In the genomic region with DNA sequence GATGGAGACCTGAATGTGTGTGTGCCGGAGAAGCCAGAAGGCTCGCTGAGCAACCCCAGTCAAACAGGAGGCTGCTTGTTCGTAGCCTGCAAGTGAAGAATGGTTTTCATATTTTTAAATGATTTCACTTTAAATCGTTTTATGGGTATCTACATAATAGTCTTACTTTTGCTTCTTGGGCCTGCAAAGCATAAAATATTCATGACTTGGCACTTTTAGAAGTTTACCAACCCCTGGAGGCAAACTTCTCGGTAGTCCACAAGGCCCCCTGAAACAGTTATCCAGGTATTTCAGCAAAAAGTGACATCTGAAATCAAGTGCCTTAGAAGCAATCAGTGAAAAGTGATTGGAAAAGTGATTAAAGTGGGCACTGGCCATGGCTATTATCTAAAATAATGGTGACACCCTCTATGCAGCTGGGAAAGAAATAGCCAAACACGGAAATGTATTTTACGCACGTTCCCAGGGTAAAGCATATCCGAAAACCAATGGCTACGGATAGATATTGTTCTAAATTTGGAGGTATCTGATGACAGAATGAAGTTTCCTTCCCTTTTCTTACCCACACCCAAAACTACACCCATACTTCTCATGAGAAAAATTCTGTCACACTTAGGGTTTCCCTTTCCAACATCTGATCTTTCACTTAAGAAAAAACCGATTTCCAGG, we compare ENCODE assay signal across 15 cellular contexts. TPM values are rescaled to one million over a fixed set of nuclear protein-coding genes. Genes with fewer than 3 reads are reported as not detected.
DNase-seq lines count a peak whose midpoint lies in the region; ATAC-seq and TF ChIP-seq lines count a peak whose summit lies in the region.
"Had no signal": no experiment of that assay in that cellular context is flagged by ENCODE, and none has a peak within 500 bp of the region (broad histone marks: within the 10 kb centered on the region; RNA-seq: fewer than 3 reads in every experiment).

No MANE protein-coding gene starts in this region.

- CTCF ChIA-PET in HEK293T (lab: Yijun Ruan, JAX) = no interaction called here

- H3K9me3 ChIP-seq in heart right ventricle (no peaks in the 10 kb centered on the region), SK-N-MC (ENCODE audit: low read depth, low read length) (no peaks in the 10 kb centered on the region), upper lobe of left lung (no peaks in the 10 kb centered on the region)
- H3K9me3 ChIP-seq: prostate gland, SJCRH30, vagina had no signal

- peak in 1 of 4 donors; percentile 20 for TF ChIP-seq EP300 in upper lobe of left lung (IDR thresholded peaks at IDR 0.05)

- H3K27ac ChIP-seq in heart right ventricle (peak overlapping the region; percentile 8 to 95 (median 79)), SK-N-MC (peak overlapping the region; percentile 11), upper lobe of left lung (peak overlapping the region; percentile 39 to 85 (median 66))
- H3K27ac ChIP-seq: prostate gland, vagina had no signal

- H3K36me3 ChIP-seq in heart right ventricle = peaks cover 0 to 4% (median 0%) of the 10 kb centered on the region in 9 donors
- H3K36me3 ChIP-seq in SK-N-MC (ENCODE audit: insufficient read depth, low read length) = no peaks in the 10 kb centered on the region
- H3K36me3 ChIP-seq in upper lobe of left lung = no peaks in the 10 kb centered on the region
- H3K36me3 ChIP-seq: prostate gland, SJCRH30, vagina had no signal

- DNase-seq in heart right ventricle (no peak), cardiac septum (ENCODE audit: low spot score) (no peak), SK-N-MC (ENCODE audit: low read depth, low spot score) (no peak), left lobe of liver (ENCODE audit: low spot score) (peak; percentile 6), upper lobe of left lung (no peak), HUDEP-2 (lab: John Stamatoyannopoulos, UW; ENCODE audit: unreplicated experiment in 76 of 76) (no peak), HEK293T (ENCODE audit: extremely low spot score) (no peak), NCI-H1436 treated with DMSO at 0.1 percent for 48 hours (lab: John Stamatoyannopoulos, UW) (no peak)
- DNase-seq: activated CD8-positive, alpha-beta T cell treated with anti-CD3 and anti-CD28 coated beads for 36 hours; GDM1; NCI-H2029; OCI-M1 had no signal

- H3K27me3 ChIP-seq in heart right ventricle = no peaks in the 10 kb centered on the region
- no peaks in the 10 kb centered on the region for H3K27me3 ChIP-seq in upper lobe of left lung
- H3K27me3 ChIP-seq: SJCRH30, vagina had no signal

- TF ChIP-seq CTCF in heart right ventricle (IDR thresholded peaks at IDR 0.05) (no peak), upper lobe of left lung (IDR thresholded peaks at IDR 0.05) (no peak)

- no peak overlapping the region for H3K9ac ChIP-seq in SK-N-MC (ENCODE audit: insufficient read length)

- intact Hi-C loops in heart right ventricle (cut with DNase I) (loop anchor here in 2 of 10 donors (5.0 kb wide), 1 partner anchor 36 kb away; no protein-coding TSS in a partner anchor), cardiac septum (cut with DNase I) (loop anchor here (2.0 kb wide), 1 partner anchor 24 kb away; no protein-coding TSS in a partner anchor)

- TF ChIP-seq POLR2A in upper lobe of left lung (IDR thresholded peaks at IDR 0.05) = no peak

- peaks cover 18 to 100% (median 88%) of the 10 kb centered on the region in 9 donors for H3K4me1 ChIP-seq in heart right ventricle
- peaks cover 52 to 92% (median 77%) of the 10 kb centered on the region in 4 donors for H3K4me1 ChIP-seq in upper lobe of left lung
- H3K4me1 ChIP-seq: prostate gland had no signal

- H3K4me3 ChIP-seq in heart right ventricle (peak overlapping the region in 2 of 10 donors; percentile 14 to 27), SK-N-MC (peak overlapping the region; percentile 37; the same call in 1 of the 2 replicates), upper lobe of left lung (no peak overlapping the region)
- H3K4me3 ChIP-seq: prostate gland, SJCRH30, vagina had no signal

- 73 to 74% methylated on average over 11 of the region's 11 CpGs for WGBS in heart right ventricle, 2 donors
- WGBS in upper lobe of left lung, 2 donors = 58 to 63% methylated on average over 11 of the region's 11 CpGs

- POLR2A ChIA-PET in HEK293T (lab: Yijun Ruan, JAX) = no interaction called here

- ATAC-seq in heart right ventricle = peak; percentile 21 to 75 (median 50)
- no peak for ATAC-seq in left lobe of liver
- ATAC-seq in upper lobe of left lung (ENCODE audit: low FRiP score in 2 of 2) = no peak
- ATAC-seq: activated CD8-positive, alpha-beta T cell treated with anti-CD3 and anti-CD28 coated beads for 36 hours had no signal

TF ChIP-seq in HEK293T, 16 proteins besides CTCF, POLR2A, EP300 and RAD21:
- TF ChIP-seq SP1 (IDR thresholded peaks at IDR 0.05) (no peak), CTBP1 (IDR thresholded peaks at IDR 0.05; ENCODE audit: borderline replicate concordance) (no peak), SUZ12 (IDR thresholded peaks at IDR 0.05) (no peak), FOXK2 (IDR thresholded peaks at IDR 0.05) (no peak), TARDBP (IDR thresholded peaks at IDR 0.05) (no peak), BHLHE40 (IDR thresholded peaks at IDR 0.05; ENCODE audit: borderline replicate concordance) (no peak)
TF ChIP-seq in HEK293T: peak in this region for 0.

RNA-seq across cellular contexts. Expression of a gene that starts 39.0 kb away (rescaled TPM):
- 100 to 1,000 TPM in 7 of 10 donors, 10 to 100 TPM in 3; 84.0 to 135 (median 120) TPM for total RNA-seq in heart right ventricle
- polyA plus RNA-seq in heart right ventricle = 10 to 100 TPM; 39.6 to 39.9 TPM
- total RNA-seq in cardiac septum = 115 TPM
- 36.9 TPM for total RNA-seq in left lobe of liver
- total RNA-seq in upper lobe of left lung = 100 to 1,000 TPM in 2 of 6 donors, 10 to 100 TPM in 4; 82.8 to 161 (median 96.8) TPM

Comparison
In these comparisons a context has a peak if more than half of its experiments do, and no peak if none do; other contexts are left out.
1. ATAC-seq: peak in heart right ventricle (8 of 8); none in left lobe of liver (single experiment) and upper lobe of left lung (0 of 2).
2. H3K27ac ChIP-seq: peak in every context shown above with its lines; median percentile 79 in heart right ventricle; 66 in upper lobe of left lung; 11 in SK-N-MC.